ENCODE assay signal across 8 cellular contexts in the genomic region with DNA sequence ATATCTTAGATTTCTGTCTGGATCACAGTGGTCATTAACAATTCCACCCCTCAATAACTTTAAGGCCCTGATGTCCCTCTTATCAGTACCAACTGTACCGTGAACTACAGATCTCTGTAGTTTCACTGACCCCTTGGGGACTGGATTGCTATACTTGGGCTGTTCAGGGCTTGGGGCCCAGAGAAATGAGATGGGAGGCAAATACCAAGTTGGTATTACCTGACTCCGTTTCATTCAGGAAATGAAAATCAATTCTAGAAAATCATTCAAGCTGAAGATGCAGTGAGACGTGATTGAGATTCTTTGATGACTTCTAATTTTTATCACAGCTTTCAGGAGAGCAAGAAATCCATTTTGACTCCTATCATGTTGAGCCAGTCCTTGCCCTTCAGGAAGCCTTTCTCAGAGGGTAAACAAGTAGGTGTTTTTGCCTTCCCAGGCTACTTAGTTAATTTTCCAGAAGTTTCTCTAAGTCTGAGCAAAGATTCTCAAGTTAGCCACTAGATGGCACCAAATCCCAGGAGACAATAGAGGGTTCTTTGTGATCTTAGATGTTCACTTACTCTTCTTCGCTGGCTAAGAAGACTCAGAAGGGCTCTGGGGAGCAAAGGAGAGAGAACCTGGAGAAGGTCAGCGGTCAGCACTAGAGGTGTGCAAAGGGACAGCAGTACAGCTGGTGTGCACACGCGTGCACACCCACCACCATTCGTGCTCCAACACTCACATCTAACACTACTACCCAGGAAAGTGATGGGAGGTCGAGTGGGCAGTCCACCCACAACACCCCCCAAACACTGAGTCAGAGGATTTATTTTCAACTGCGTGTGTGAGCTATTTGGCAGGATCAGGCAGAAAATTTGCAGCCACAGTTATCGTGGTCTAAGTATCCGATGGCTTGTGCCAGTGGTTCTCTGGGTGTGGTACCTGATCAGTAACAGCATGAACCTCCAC. TPM values are rescaled to one million over a fixed set of nuclear protein-coding genes. Genes with fewer than 3 reads are reported as not detected.
A peak's percentile ranks its signal among the peaks of the same experiment; 100 is the strongest.
DNase-seq lines count a peak whose midpoint lies in the region; ATAC-seq and TF ChIP-seq lines count a peak whose summit lies in the region.

No MANE protein-coding gene starts in this region.

- no peaks in the 10 kb centered on the region for H3K27me3 ChIP-seq in Peyer's patch

- peak overlapping the region in 3 of 5 experiments; percentile 47 to 82 (median 74) for H3K4me3 Mint-ChIP-seq in brain
- peak overlapping the region; percentile 63 for H3K4me3 Mint-ChIP-seq in stimulated activated effector memory CD8-positive, alpha-beta T cell treated with anti-CD3 and anti-CD28 coated beads, Interleukin-12 subunit alpha, Interleukin-12 subunit beta, amount 100 ng/mL, for 72 hours

- TF ChIP-seq CTCF in Peyer's patch (IDR thresholded peaks at IDR 0.05) (peak; percentile 64 to 76 (median 68)), brain (conservative IDR thresholded peaks at IDR 0.05) (peak; percentile 74 to 75)

- H3K9me3 ChIP-seq in Peyer's patch: no peaks in the 10 kb centered on the region

- H3K4me3 ChIP-seq in Peyer's patch: no peak overlapping the region

- H3K4me1 ChIP-seq in Peyer's patch: peaks cover 0 to 22% (median 0%) of the 10 kb centered on the region in 4 donors

- H3K27me3 Mint-ChIP-seq in brain: no peaks in the 10 kb centered on the region

- ATAC-seq in GM21515 (IDR thresholded peaks at IDR 0.05; ENCODE audit: unreplicated experiment): peak; percentile 50
- peak; percentile 84 for ATAC-seq in stimulated activated effector memory CD8-positive, alpha-beta T cell treated with anti-CD3 and anti-CD28 coated beads, Interleukin-12 subunit alpha, Interleukin-12 subunit beta, amount 100 ng/mL, for 72 hours

- H3K27ac ChIP-seq in Peyer's patch: peak overlapping the region; percentile 6 to 55 (median 28)

- DNase-seq in NCI-H510A treated with DMSO at 0.1 percent for 48 hours (lab: John Stamatoyannopoulos, UW) (peak; percentile 41), NCI-H510A (lab: John Stamatoyannopoulos, UW) (no peak), HuH-7 (ENCODE audit: low spot score) (peak; percentile 23), Peyer's patch (no peak), iris pigment epithelial cell (ENCODE audit: low read depth) (peak; percentile 81)
- peak; percentile 6 to 52 for DNase-seq in stimulated activated effector memory CD8-positive, alpha-beta T cell treated with anti-CD3 and anti-CD28 coated beads, Interleukin-12 subunit alpha, Interleukin-12 subunit beta, amount 100 ng/mL, for 72 hours (ENCODE audit: low spot score in 2 of 2)

- H3K27ac Mint-ChIP-seq in brain: peak overlapping the region; percentile 81 to 97 (median 91)
- peak overlapping the region; percentile 87 for H3K27ac Mint-ChIP-seq in stimulated activated effector memory CD8-positive, alpha-beta T cell treated with anti-CD3 and anti-CD28 coated beads, Interleukin-12 subunit alpha, Interleukin-12 subunit beta, amount 100 ng/mL, for 72 hours

- no peak for TF ChIP-seq POLR2A in Peyer's patch (IDR thresholded peaks at IDR 0.05)

- peaks cover 5% of the 10 kb centered on the region for H3K36me3 Mint-ChIP-seq in brain
- peaks cover 46% of the 10 kb centered on the region for H3K36me3 Mint-ChIP-seq in stimulated activated effector memory CD8-positive, alpha-beta T cell treated with anti-CD3 and anti-CD28 coated beads, Interleukin-12 subunit alpha, Interleukin-12 subunit beta, amount 100 ng/mL, for 72 hours

- peaks cover 0 to 14% (median 0%) of the 10 kb centered on the region in 3 donors for H3K36me3 ChIP-seq in Peyer's patch

- peaks cover 0 to 6% (median 0%) of the 10 kb centered on the region in 5 experiments for H3K9me3 Mint-ChIP-seq in brain
- H3K9me3 Mint-ChIP-seq in stimulated activated effector memory CD8-positive, alpha-beta T cell treated with anti-CD3 and anti-CD28 coated beads, Interleukin-12 subunit alpha, Interleukin-12 subunit beta, amount 100 ng/mL, for 72 hours: no peaks in the 10 kb centered on the region

- peaks cover 44% of the 10 kb centered on the region for H3K4me1 Mint-ChIP-seq in brain
- H3K4me1 Mint-ChIP-seq in stimulated activated effector memory CD8-positive, alpha-beta T cell treated with anti-CD3 and anti-CD28 coated beads, Interleukin-12 subunit alpha, Interleukin-12 subunit beta, amount 100 ng/mL, for 72 hours: peaks cover 70% of the 10 kb centered on the region

RNA-seq across cellular contexts. Expression of gene HNRNPH2, which starts 7.4 kb away (rescaled TPM):
- 10 to 100 TPM; 29.4 to 64.5 (median 43.1) TPM for total RNA-seq in Peyer's patch
- polyA plus RNA-seq in brain (ENCODE audit: insufficient read depth, low read depth, low replicate concordance): 55.2 TPM

RNA-seq across cellular contexts. Expression of gene GLA, which starts 7.7 kb away (rescaled TPM):
- total RNA-seq in Peyer's patch: 10 to 100 TPM; 25.6 to 53.8 (median 36.0) TPM
- 33.1 TPM for polyA plus RNA-seq in brain (ENCODE audit: insufficient read depth, low read depth, low replicate concordance)

RNA-seq across cellular contexts. Expression of gene RPL36A, which starts 24.6 kb away (rescaled TPM):
- total RNA-seq in Peyer's patch: 100 to 1,000 TPM; 236 to 729 (median 490) TPM
- 2,342 TPM for polyA plus RNA-seq in brain (ENCODE audit: insufficient read depth, low read depth, low replicate concordance)

RNA-seq across cellular contexts. Expression of gene BTK, which starts 29.5 kb away (rescaled TPM):
- total RNA-seq in Peyer's patch: 10 to 100 TPM in 1 of 4 donors, 1 to 10 TPM in 2, not detected in 1; 1.4 to 66.8 (median 6.0) TPM
- 0.71 TPM for polyA plus RNA-seq in brain (ENCODE audit: insufficient read depth, low read depth, low replicate concordance)

Comparison
In these comparisons a context has a peak if more than half of its experiments do, and no peak if none do; other contexts are left out.
1. DNase-seq: peak in NCI-H510A treated with DMSO at 0.1 percent for 48 hours (single experiment), HuH-7 (single experiment), iris pigment epithelial cell (single experiment) and stimulated activated effector memory CD8-positive, alpha-beta T cell treated with anti-CD3 and anti-CD28 coated beads, Interleukin-12 subunit alpha, Interleukin-12 subunit beta, amount 100 ng/mL, for 72 hours (2 of 2); none in NCI-H510A (single experiment) and Peyer's patch (0 of 3).